ENCODE assay signal across 24 cellular contexts in genomic region chr1:18871401-18872070, GRCh38. TPM values are rescaled to one million over a fixed set of nuclear protein-coding genes. Genes with fewer than 3 reads are reported as not detected.
"Had no signal": no experiment of that assay in that cellular context is flagged by ENCODE, and none has a peak within 500 bp of the region (broad histone marks: within the 10 kb centered on the region; RNA-seq: fewer than 3 reads in every experiment).

No MANE protein-coding gene starts in this region.

- H3K27ac ChIP-seq: RWPE1, SJCRH30 had no signal

- H3K27ac Mint-ChIP-seq: IgD-negative memory B cell had no signal

- H3K9me3 Mint-ChIP-seq: IgD-negative memory B cell had no signal

- DNase-seq: KBM-7, MG63, NCI-H1092 treated with DMSO at 0.1 percent for 48 hours, NCI-H1436, NCI-H187, NCI-H2029, NCI-H2081 treated with DMSO at 0.1 percent for 48 hours, NCI-H2171, NCI-H226, NCI-H446, NCI-H510A, NCI-H524 treated with DMSO at 0.1 percent for 48 hours, NCI-H69, NCI-H774, PC-3, SHP77 treated with DMSO at 0.1 percent for 48 hours, SJCRH30 had no signal

- H3K27me3 ChIP-seq: MG63 had no signal

- H3K4me1 ChIP-seq: SJCRH30 had no signal

- H3K36me3 ChIP-seq: MG63, SJCRH30 had no signal

- H3K9me3 ChIP-seq: MG63, SJCRH30 had no signal

- H3K4me3 ChIP-seq: MG63, SJCRH30 had no signal

- H3K4me3 Mint-ChIP-seq: IgD-negative memory B cell had no signal

- ATAC-seq: Panc1, PC-3, SK-N-SH treated with all-trans-retinoic acid at 6 μM for 48 hours had no signal

RNA-seq across cellular contexts. Expression of gene TAS1R2, which starts 12.1 kb away (rescaled TPM):
- total RNA-seq: HT1080, LHCN-M2, OCI-LY7, PC-3, SJCRH30 had no signal
- polyA plus RNA-seq: IgD-negative memory B cell had no signal
